ENCODE assay signal across 25 cellular contexts in the genomic region with DNA sequence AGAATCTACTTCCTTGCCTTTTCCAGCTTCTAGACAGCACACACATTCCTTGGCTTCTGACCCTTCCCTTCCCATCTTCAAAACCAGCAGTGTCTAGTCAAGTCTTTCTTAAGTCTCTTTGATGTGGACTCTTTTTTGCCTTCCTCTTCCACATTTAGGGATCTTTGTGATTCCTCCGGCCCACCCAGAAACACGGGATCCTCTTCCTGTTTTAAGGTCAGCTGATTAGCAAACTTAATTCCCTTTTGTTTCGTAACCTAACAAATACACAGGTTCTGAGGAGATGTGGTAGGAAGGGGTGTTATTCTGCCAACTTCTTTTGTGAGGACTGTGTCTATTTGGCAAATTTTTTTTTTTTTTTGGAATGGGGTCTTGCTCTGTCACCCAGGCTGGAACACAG. TPM values are rescaled to one million over a fixed set of nuclear protein-coding genes. Genes with fewer than 3 reads are reported as not detected.
DNase-seq lines count a peak whose midpoint lies in the region; ATAC-seq, FAIRE-seq and TF ChIP-seq lines count a peak whose summit lies in the region.
"Had no signal": no experiment of that assay in that cellular context is flagged by ENCODE, and none has a peak within 500 bp of the region (broad histone marks: within the 10 kb centered on the region; RNA-seq: fewer than 3 reads in every experiment).

No MANE protein-coding gene starts in this region.

- H3K9ac ChIP-seq in astrocyte (ENCODE audit: low read length): no peak overlapping the region

- WGBS in tibial nerve, 2 donors: 81 to 82% methylated on average over 3 of the region's 3 CpGs

- H3K4me2 ChIP-seq in astrocyte (ENCODE audit: low read length): no peak overlapping the region

- TF ChIP-seq POLR2A in tibial nerve (IDR thresholded peaks at IDR 0.05) (no peak), GM18505 (IDR thresholded peaks at IDR 0.05; ENCODE audit: borderline replicate concordance, extremely low read depth, insufficient read depth, insufficient read length) (no peak)

- no peak for DNase-seq in activated T-cell treated with anti-CD3 and anti-CD28 coated beads, Interleukin-2, amount 50 U/mL, for 24 hours
- no peak for DNase-seq in activated T-cell treated with anti-CD3 and anti-CD28 coated beads, Interleukin-2, amount 50 U/mL, for 1 hour
- DNase-seq in astrocyte (ENCODE audit: low read depth) (no peak), memory B cell (ENCODE audit: low spot score in 2 of 2) (no peak), tibial nerve (ENCODE audit: low spot score in 2 of 2) (peak in 1 of 2 donors; percentile 26), SW480 (ENCODE audit: low spot score) (no peak)
- no peak for DNase-seq in stimulated activated naive CD4-positive, alpha-beta T cell (lab: John Stamatoyannopoulos, UW)
- DNase-seq: 8988T; activated CD4-positive, alpha-beta T cell treated with anti-CD3 and anti-CD28 coated beads for 4 hours; activated effector memory CD4-positive, alpha-beta T cell treated with anti-CD3 and anti-CD28 coated beads, Interleukin-2, amount 50 U/mL, for 16 hours; amniotic stem cell; BE2C; EL; foreskin melanocyte; kidney glomerular epithelial cell; NCI-H1105; NCI-H524 treated with DMSO at 0.1 percent for 48 hours; stimulated activated CD4-positive, alpha-beta T cell treated with anti-CD3 and anti-CD28 coated beads, Interleukin-1b, Interleukin-23, amount 100 ng/mL, for 48 hours; stimulated activated naive CD4-positive, alpha-beta T cell treated with Interleukin-2 at 50 U/mL for 16 hours had no signal

- peaks cover 22% of the 10 kb centered on the region for H3K36me3 ChIP-seq in astrocyte (ENCODE audit: insufficient read depth, low read length)
- H3K36me3 ChIP-seq in tibial nerve: peaks cover 0 to 88% (median 0%) of the 10 kb centered on the region in 3 donors

- no peaks in the 10 kb centered on the region for H3K9me3 ChIP-seq in astrocyte (ENCODE audit: insufficient read depth, low read depth, low read length)
- H3K9me3 ChIP-seq in tibial nerve: no peaks in the 10 kb centered on the region
- H3K9me3 ChIP-seq: BE2C had no signal

- H3K27me3 Mint-ChIP-seq in activated T-cell treated with anti-CD3 and anti-CD28 coated beads, Interleukin-2, amount 50 U/mL, for 24 hours: no peaks in the 10 kb centered on the region
- H3K27me3 Mint-ChIP-seq in astrocyte (ENCODE audit: low read depth, unreplicated experiment) (no peaks in the 10 kb centered on the region), memory B cell (no peaks in the 10 kb centered on the region)
- H3K27me3 Mint-ChIP-seq: natural killer cell treated with Interleukin-12 subunit alpha and Interleukin-12 subunit beta and Interleukin-15 and Interleukin-18, amount 100 ng/mL, for 72 hours had no signal

- no peak overlapping the region for H2AFZ ChIP-seq in astrocyte (ENCODE audit: low read depth, low read length)

- H3K27ac Mint-ChIP-seq in activated T-cell treated with anti-CD3 and anti-CD28 coated beads, Interleukin-2, amount 50 U/mL, for 24 hours: peak overlapping the region; percentile 3
- peak overlapping the region; percentile 38 for H3K27ac Mint-ChIP-seq in astrocyte (ENCODE audit: unreplicated experiment)
- H3K27ac Mint-ChIP-seq in memory B cell: peak overlapping the region; percentile 50
- H3K27ac Mint-ChIP-seq: natural killer cell treated with Interleukin-12 subunit alpha and Interleukin-12 subunit beta and Interleukin-15 and Interleukin-18, amount 100 ng/mL, for 72 hours had no signal

- TF ChIP-seq CTCF in astrocyte (IDR thresholded peaks at IDR 0.05; ENCODE audit: insufficient read depth, low read depth, low read length) (no peak), tibial nerve (IDR thresholded peaks at IDR 0.05) (no peak)

- peaks cover 15% of the 10 kb centered on the region for H3K79me2 ChIP-seq in astrocyte (ENCODE audit: insufficient read depth, low read length)

- H3K27me3 ChIP-seq in astrocyte (ENCODE audit: insufficient read depth, low read length) (no peaks in the 10 kb centered on the region), tibial nerve (no peaks in the 10 kb centered on the region)
- H3K27me3 ChIP-seq: BE2C, cardiac muscle cell had no signal

- peaks cover 95% of the 10 kb centered on the region for H3K36me3 Mint-ChIP-seq in activated T-cell treated with anti-CD3 and anti-CD28 coated beads, Interleukin-2, amount 50 U/mL, for 24 hours (ENCODE audit: low read depth)
- H3K36me3 Mint-ChIP-seq in astrocyte (ENCODE audit: low read depth, unreplicated experiment) (peaks cover 32% of the 10 kb centered on the region), memory B cell (peaks cover 40% of the 10 kb centered on the region)
- H3K36me3 Mint-ChIP-seq: natural killer cell treated with Interleukin-12 subunit alpha and Interleukin-12 subunit beta and Interleukin-15 and Interleukin-18, amount 100 ng/mL, for 72 hours had no signal

- FAIRE-seq in astrocyte (lab: Jason Lieb, UNC): no peak
- FAIRE-seq: GM18507, TTC549 had no signal

- H3K4me3 ChIP-seq in astrocyte (ENCODE audit: insufficient read depth, low read depth, low read length) (no peak overlapping the region), tibial nerve (no peak overlapping the region)
- H3K4me3 ChIP-seq: cardiac muscle cell had no signal

- peak in 1 of 2 donors; percentile 55 for TF ChIP-seq EP300 in tibial nerve (IDR thresholded peaks at IDR 0.05)

- H3K4me1 ChIP-seq in astrocyte (ENCODE audit: insufficient read depth, low read length) (peaks cover 39% of the 10 kb centered on the region), tibial nerve (peaks cover 0 to 40% (median 23%) of the 10 kb centered on the region in 4 donors)
- H3K4me1 ChIP-seq: BE2C had no signal

- peaks cover 30% of the 10 kb centered on the region for H3K4me1 Mint-ChIP-seq in activated T-cell treated with anti-CD3 and anti-CD28 coated beads, Interleukin-2, amount 50 U/mL, for 24 hours (ENCODE audit: low read depth)
- H3K4me1 Mint-ChIP-seq in astrocyte (ENCODE audit: low read depth, unreplicated experiment): peaks cover 31% of the 10 kb centered on the region
- H3K4me1 Mint-ChIP-seq in memory B cell: peaks cover 2% of the 10 kb centered on the region

- no peak overlapping the region for H3K27ac ChIP-seq in astrocyte (ENCODE audit: low read depth, low read length)
- peak overlapping the region in 3 of 4 donors; percentile 48 to 88 (median 83) for H3K27ac ChIP-seq in tibial nerve
- H3K27ac ChIP-seq: cardiac muscle cell, epithelial cell of prostate had no signal

- H3K4me3 Mint-ChIP-seq in activated T-cell treated with anti-CD3 and anti-CD28 coated beads, Interleukin-2, amount 50 U/mL, for 24 hours: no peak overlapping the region
- no peak overlapping the region for H3K4me3 Mint-ChIP-seq in astrocyte (ENCODE audit: unreplicated experiment)
- H3K4me3 Mint-ChIP-seq in memory B cell: no peak overlapping the region
- H3K4me3 Mint-ChIP-seq: natural killer cell treated with Interleukin-12 subunit alpha and Interleukin-12 subunit beta and Interleukin-15 and Interleukin-18, amount 100 ng/mL, for 72 hours had no signal

- H4K20me1 ChIP-seq in astrocyte (ENCODE audit: insufficient read depth, low read length): peaks cover 21% of the 10 kb centered on the region

- H3K9me3 Mint-ChIP-seq in activated T-cell treated with anti-CD3 and anti-CD28 coated beads, Interleukin-2, amount 50 U/mL, for 24 hours: no peaks in the 10 kb centered on the region
- H3K9me3 Mint-ChIP-seq in astrocyte (ENCODE audit: unreplicated experiment) (peaks cover 5% of the 10 kb centered on the region), memory B cell (no peaks in the 10 kb centered on the region)
- H3K9me3 Mint-ChIP-seq: natural killer cell treated with Interleukin-12 subunit alpha and Interleukin-12 subunit beta and Interleukin-15 and Interleukin-18, amount 100 ng/mL, for 72 hours had no signal

- ATAC-seq in memory B cell (ENCODE audit: low read depth) (no peak), GM18505 (IDR thresholded peaks at IDR 0.05; ENCODE audit: unreplicated experiment) (no peak)
- ATAC-seq: natural killer cell treated with Interleukin-12 subunit alpha and Interleukin-12 subunit beta and Interleukin-15 and Interleukin-18, amount 100 ng/mL, for 72 hours had no signal

RNA-seq across cellular contexts. Expression of a gene that starts 14.8 kb away (rescaled TPM):
- total RNA-seq in astrocyte (22.7 and 22.9 TPM in 2 replicates), tibial nerve (10 to 100 TPM; 17.3 to 37.2 (median 26.2) TPM)

RNA-seq across cellular contexts. Expression of a gene that starts 14.9 kb away (rescaled TPM):
- total RNA-seq in astrocyte (5.9 and 7.9 TPM in 2 replicates), tibial nerve (10 to 100 TPM; 23.1 to 62.7 (median 37.6) TPM)
